1 cellular context compared by ENCODE assay signal in the genomic region with DNA sequence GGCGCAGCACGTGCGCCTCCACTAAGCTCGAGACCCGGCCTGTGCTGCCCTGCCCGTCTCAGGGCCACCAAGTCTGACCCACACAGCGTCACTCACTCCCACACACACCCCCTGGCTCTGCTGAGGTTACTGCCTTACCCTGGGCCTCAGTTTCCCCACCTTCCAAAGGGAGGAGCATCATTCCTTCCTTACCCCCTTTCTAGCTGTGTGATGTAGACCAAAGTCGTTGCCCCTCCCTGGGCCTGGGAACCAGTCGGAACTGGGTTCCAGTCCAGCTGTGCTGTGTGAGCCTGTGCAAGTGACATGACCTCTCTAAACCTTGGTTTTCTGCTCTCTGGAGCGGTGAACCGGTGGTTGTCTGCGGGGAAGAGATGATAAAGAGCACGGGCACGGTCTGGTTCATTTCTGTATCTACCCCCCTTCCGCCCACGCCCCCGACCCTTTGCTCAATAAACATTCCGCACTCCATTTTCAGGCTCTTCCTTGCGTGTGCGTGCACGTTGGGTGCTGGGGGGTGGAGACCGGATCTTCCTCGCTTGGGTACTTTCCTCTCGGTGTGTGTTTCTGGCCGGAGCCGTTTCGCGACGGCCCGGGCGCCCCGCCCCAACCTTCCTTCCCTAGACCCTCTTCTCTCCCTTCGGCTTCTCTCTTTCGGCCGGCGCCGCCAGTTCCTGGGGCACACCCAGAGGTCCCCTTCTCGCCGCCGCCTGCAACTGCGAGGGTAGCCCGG.
TF ChIP-seq lines count a peak whose summit lies in the region.

Gene ZNF581, plus strand, starts transcription at position 647 of the 730 bp plus-strand sequence. CDS start 923 bp downstream, outside the sequence.

TF ChIP-seq in HepG2, 621 proteins besides CTCF, POLR2A, EP300 and RAD21 (continued from another document and continues in another):
- TF ChIP-seq ARID4A (CRISPR knock-in tag; IDR thresholded peaks at IDR 0.05; ENCODE audit: borderline replicate concordance) (peak; percentile 70), TOPORS (CRISPR knock-in tag; IDR thresholded peaks at IDR 0.05) (no peak), HDAC6 (IDR thresholded peaks at IDR 0.05; ENCODE audit: low read depth, low read length) (no peak), HNF1B (CRISPR knock-in tag; IDR thresholded peaks at IDR 0.05) (peak; percentile 66), MAFK (conservative IDR thresholded peaks at IDR 0.05 in 1 of 2, IDR thresholded peaks at IDR 0.05 in 1 of 2; ENCODE audit: low read length in 2 of 2) (no peak), KLF13 (CRISPR knock-in tag; IDR thresholded peaks at IDR 0.05) (no peak), ZNF746 (CRISPR knock-in tag; IDR thresholded peaks at IDR 0.05) (peak; percentile 53; the same call in 1 of the 2 replicates), NBN (conservative IDR thresholded peaks at IDR 0.05) (no peak), POGZ (CRISPR knock-in tag; IDR thresholded peaks at IDR 0.05) (0 out of 2 replicates have a peak, but pooled peaks have one; percentile 40), ZSCAN12 (CRISPR knock-in tag; IDR thresholded peaks at IDR 0.05) (no peak), ZNF260 (CRISPR knock-in tag; IDR thresholded peaks at IDR 0.05; ENCODE audit: borderline replicate concordance, low read depth) (no peak), ZNF33A (CRISPR knock-in tag; IDR thresholded peaks at IDR 0.05; ENCODE audit: borderline replicate concordance) (no peak), IRF9 (CRISPR knock-in tag; IDR thresholded peaks at IDR 0.05; ENCODE audit: borderline replicate concordance) (no peak), ZNF367 (CRISPR knock-in tag; IDR thresholded peaks at IDR 0.05; ENCODE audit: borderline replicate concordance) (no peak), ZNF761 (CRISPR knock-in tag; conservative IDR thresholded peaks at IDR 0.05) (peak; percentile 48; the same call in 1 of the 2 replicates), ZEB1 (IDR thresholded peaks at IDR 0.05; ENCODE audit: insufficient replicate concordance, low read depth) (peak; percentile 63), PHF5A (CRISPR knock-in tag; IDR thresholded peaks at IDR 0.05; ENCODE audit: low read depth, unreplicated experiment) (no peak), STAG1 (CRISPR knock-in tag; IDR thresholded peaks at IDR 0.05) (no peak), E2F1 (CRISPR knock-in tag; IDR thresholded peaks at IDR 0.05) (no peak), ZNF24 (IDR thresholded peaks at IDR 0.05) (no peak), FOXA1 (IDR thresholded peaks at IDR 0.05) (no peak), FOXA1 (CRISPR knock-in tag; IDR thresholded peaks at IDR 0.05) (no peak), ZUFSP (CRISPR knock-in tag; IDR thresholded peaks at IDR 0.05; ENCODE audit: borderline replicate concordance) (no peak), NR3C1 (CRISPR knock-in tag; IDR thresholded peaks at IDR 0.05) (no peak), HOXA9 (CRISPR knock-in tag; IDR thresholded peaks at IDR 0.05; ENCODE audit: borderline replicate concordance) (no peak), MTF2 (CRISPR knock-in tag; IDR thresholded peaks at IDR 0.05; ENCODE audit: borderline replicate concordance) (no peak; the same call in 1 of the 2 replicates), FUBP1 (CRISPR knock-in tag; IDR thresholded peaks at IDR 0.05; ENCODE audit: borderline replicate concordance) (no peak), ZNF569 (CRISPR knock-in tag; IDR thresholded peaks at IDR 0.05; ENCODE audit: borderline replicate concordance) (no peak), REXO4 (CRISPR knock-in tag; IDR thresholded peaks at IDR 0.05; ENCODE audit: borderline replicate concordance) (no peak), ZNF350 (CRISPR knock-in tag; IDR thresholded peaks at IDR 0.05; ENCODE audit: borderline replicate concordance, low read depth) (peak; percentile 69), ZNF564 (CRISPR knock-in tag; IDR thresholded peaks at IDR 0.05) (no peak), FOXJ3 (CRISPR knock-in tag; IDR thresholded peaks at IDR 0.05; ENCODE audit: borderline replicate concordance) (0 out of 2 replicates have a peak, but pooled peaks have one; percentile 13), ZNF512 (CRISPR knock-in tag; IDR thresholded peaks at IDR 0.05) (no peak)
- TF ChIP-seq, protein P1, sequence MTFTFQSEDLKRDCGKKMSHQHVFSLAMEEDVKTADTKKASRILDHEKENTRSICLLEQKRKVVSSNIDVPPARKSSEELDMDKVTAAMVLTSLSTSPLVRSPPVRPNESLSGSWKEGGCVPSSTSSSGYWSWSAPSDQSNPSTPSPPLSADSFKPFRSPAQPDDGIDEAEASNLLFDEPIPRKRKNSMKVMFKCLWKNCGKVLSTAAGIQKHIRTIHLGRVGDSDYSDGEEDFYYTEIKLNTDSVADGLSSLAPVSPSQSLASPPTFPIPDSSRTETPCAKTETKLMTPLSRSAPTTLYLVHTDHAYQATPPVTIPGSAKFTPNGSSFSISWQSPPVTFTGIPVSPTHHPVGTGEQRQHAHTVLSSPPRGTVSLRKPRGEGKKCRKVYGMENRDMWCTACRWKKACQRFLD (CRISPR knock-in tag; IDR thresholded peaks at IDR 0.05; ENCODE audit: borderline replicate concordance), result no peak
- TF ChIP-seq, protein P2, sequence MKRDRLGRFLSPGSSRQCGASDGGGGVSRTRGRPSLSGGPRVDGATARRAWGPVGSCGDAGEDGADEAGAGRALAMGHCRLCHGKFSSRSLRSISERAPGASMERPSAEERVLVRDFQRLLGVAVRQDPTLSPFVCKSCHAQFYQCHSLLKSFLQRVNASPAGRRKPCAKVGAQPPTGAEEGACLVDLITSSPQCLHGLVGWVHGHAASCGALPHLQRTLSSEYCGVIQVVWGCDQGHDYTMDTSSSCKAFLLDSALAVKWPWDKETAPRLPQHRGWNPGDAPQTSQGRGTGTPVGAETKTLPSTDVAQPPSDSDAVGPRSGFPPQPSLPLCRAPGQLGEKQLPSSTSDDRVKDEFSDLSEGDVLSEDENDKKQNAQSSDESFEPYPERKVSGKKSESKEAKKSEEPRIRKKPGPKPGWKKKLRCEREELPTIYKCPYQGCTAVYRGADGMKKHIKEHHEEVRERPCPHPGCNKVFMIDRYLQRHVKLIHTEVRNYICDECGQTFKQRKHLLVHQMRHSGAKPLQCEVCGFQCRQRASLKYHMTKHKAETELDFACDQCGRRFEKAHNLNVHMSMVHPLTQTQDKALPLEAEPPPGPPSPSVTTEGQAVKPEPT (CRISPR knock-in tag; IDR thresholded peaks at IDR 0.05; ENCODE audit: low read depth), result 0 out of 2 replicates have a peak, but pooled peaks have one; percentile 31
